Comparison of ENCODE assay signal across 1 cellular context in the genomic region with DNA sequence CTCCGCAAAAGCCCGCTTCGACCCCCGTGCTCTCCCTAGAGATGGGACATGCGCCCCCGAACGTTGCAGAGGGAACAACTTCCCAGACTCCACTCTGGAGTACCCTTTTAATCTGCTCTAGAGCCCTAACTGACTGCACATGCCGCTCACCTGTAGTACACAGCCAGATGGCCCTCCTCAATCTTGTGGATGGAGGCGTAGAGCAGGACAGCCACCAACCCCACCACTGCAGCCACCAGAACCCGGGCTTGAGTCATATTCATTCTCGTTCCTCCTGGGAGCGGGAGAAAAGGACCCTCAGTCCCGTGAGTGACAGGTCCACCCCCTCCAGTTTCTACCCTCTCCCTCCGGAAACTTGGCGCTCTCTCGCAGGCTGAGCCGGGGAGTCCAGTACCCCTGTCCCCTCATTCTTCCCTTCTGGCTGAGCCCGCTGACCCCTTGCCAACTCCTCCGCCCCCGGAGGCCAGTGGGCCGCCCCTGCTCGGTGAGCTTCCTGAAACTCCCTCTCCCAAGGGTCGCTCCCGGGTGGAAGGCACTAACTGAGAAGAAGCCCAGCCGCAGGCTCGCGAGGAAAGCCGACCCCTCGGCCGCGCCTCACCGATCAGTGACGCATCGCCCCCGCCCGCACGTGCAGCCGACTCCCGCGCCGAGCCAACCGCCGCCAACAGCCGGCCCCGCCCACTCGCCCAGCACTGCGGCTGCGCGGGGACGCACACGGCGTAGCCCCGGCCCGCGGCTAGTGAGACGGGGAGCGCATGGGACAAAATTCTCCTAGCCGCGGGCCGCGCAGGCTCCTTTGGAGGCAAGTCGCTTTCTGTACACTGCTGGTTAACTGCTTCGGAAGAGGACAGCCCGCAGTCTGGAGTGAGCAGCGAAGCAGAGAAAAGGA.
TF ChIP-seq lines count a peak whose summit lies in the region.

A gene (minus strand): TSS at position 666 of the 889 bp plus-strand sequence. CDS start 403 bp downstream, at position 263.

TF ChIP-seq in HepG2, 621 proteins besides CTCF, POLR2A, EP300 and RAD21 (continued from another document):
- TF ChIP-seq ZNF790 (CRISPR knock-in tag; IDR thresholded peaks at IDR 0.05; ENCODE audit: borderline replicate concordance) = 0 out of 2 replicates have a peak, but pooled peaks have one; percentile 62
- peak; percentile 84; the same call in 1 of the 2 replicates for TF ChIP-seq GFI1 (CRISPR knock-in tag; IDR thresholded peaks at IDR 0.05; ENCODE audit: borderline replicate concordance)
- peak; percentile 94 for TF ChIP-seq RFXAP (CRISPR knock-in tag; IDR thresholded peaks at IDR 0.05; ENCODE audit: borderline replicate concordance)
- no peak for TF ChIP-seq ZNF180 (CRISPR knock-in tag; IDR thresholded peaks at IDR 0.05; ENCODE audit: borderline replicate concordance, low read depth)
- TF ChIP-seq GATAD1 (CRISPR knock-in tag; IDR thresholded peaks at IDR 0.05) = peak; percentile 89
- peak; percentile 66; the same call in 1 of the 2 replicates for TF ChIP-seq ZNF564 (CRISPR knock-in tag; IDR thresholded peaks at IDR 0.05)
- TF ChIP-seq RORA (CRISPR knock-in tag; IDR thresholded peaks at IDR 0.05) = no peak
- peak; percentile 95 for TF ChIP-seq MYC (CRISPR knock-in tag; IDR thresholded peaks at IDR 0.05; ENCODE audit: borderline replicate concordance)
- TF ChIP-seq, protein P1, sequence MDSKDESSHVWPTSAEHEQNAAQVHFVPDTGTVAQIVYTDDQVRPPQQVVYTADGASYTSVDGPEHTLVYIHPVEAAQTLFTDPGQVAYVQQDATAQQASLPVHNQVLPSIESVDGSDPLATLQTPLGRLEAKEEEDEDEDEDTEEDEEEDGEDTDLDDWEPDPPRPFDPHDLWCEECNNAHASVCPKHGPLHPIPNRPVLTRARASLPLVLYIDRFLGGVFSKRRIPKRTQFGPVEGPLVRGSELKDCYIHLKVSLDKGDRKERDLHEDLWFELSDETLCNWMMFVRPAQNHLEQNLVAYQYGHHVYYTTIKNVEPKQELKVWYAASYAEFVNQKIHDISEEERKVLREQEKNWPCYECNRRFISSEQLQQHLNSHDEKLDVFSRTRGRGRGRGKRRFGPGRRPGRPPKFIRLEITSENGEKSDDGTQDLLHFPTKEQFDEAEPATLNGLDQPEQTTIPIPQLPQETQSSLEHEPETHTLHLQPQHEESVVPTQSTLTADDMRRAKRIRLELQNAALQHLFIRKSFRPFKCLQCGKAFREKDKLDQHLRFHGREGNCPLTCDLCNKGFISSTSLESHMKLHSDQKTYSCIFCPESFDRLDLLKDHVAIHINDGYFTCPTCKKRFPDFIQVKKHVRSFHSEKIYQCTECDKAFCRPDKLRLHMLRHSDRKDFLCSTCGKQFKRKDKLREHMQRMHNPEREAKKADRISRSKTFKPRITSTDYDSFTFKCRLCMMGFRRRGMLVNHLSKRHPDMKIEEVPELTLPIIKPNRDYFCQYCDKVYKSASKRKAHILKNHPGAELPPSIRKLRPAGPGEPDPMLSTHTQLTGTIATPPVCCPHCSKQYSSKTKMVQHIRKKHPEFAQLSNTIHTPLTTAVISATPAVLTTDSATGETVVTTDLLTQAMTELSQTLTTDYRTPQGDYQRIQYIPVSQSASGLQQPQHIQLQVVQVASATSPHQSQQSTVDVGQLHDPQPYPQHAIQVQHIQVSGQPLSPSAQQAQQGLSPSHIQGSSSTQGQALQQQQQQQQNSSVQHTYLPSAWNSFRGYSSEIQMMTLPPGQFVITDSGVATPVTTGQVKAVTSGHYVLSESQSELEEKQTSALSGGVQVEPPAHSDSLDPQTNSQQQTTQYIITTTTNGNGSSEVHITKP (CRISPR knock-in tag; IDR thresholded peaks at IDR 0.05; ENCODE audit: low read depth) = peak; percentile 19; the same call in 1 of the 2 replicates
- no peak; the same call in 1 of the 2 replicates for TF ChIP-seq FOXJ3 (CRISPR knock-in tag; IDR thresholded peaks at IDR 0.05; ENCODE audit: borderline replicate concordance)
- no peak for TF ChIP-seq HMG20B (CRISPR knock-in tag; conservative IDR thresholded peaks at IDR 0.05)
- TF ChIP-seq, protein P2, sequence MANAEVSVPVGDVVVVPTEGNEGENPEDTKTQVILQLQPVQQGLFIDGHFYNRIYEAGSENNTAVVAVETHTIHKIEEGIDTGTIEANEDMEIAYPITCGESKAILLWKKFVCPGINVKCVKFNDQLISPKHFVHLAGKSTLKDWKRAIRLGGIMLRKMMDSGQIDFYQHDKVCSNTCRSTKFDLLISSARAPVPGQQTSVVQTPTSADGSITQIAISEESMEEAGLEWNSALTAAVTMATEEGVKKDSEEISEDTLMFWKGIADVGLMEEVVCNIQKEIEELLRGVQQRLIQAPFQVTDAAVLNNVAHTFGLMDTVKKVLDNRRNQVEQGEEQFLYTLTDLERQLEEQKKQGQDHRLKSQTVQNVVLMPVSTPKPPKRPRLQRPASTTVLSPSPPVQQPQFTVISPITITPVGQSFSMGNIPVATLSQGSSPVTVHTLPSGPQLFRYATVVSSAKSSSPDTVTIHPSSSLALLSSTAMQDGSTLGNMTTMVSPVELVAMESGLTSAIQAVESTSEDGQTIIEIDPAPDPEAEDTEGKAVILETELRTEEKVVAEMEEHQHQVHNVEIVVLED (CRISPR knock-in tag; IDR thresholded peaks at IDR 0.05; ENCODE audit: borderline replicate concordance) = peak; percentile 98
- no peak for TF ChIP-seq RBM22 (optimal IDR thresholded peaks at IDR 0.05; ENCODE audit: low read length)
- TF ChIP-seq FOXK2 (IDR thresholded peaks at IDR 0.05) = no peak
- peak; percentile 83; the same call in 1 of the 2 replicates for TF ChIP-seq ZNF616 (CRISPR knock-in tag; IDR thresholded peaks at IDR 0.05; ENCODE audit: low read depth)
- peak; percentile 81 for TF ChIP-seq ZNF331 (CRISPR knock-in tag; IDR thresholded peaks at IDR 0.05)
- no peak for TF ChIP-seq CENPX (CRISPR knock-in tag; IDR thresholded peaks at IDR 0.05)
- TF ChIP-seq SUZ12 (IDR thresholded peaks at IDR 0.05; ENCODE audit: low read depth, low read length) = no peak
- TF ChIP-seq, protein P3, sequence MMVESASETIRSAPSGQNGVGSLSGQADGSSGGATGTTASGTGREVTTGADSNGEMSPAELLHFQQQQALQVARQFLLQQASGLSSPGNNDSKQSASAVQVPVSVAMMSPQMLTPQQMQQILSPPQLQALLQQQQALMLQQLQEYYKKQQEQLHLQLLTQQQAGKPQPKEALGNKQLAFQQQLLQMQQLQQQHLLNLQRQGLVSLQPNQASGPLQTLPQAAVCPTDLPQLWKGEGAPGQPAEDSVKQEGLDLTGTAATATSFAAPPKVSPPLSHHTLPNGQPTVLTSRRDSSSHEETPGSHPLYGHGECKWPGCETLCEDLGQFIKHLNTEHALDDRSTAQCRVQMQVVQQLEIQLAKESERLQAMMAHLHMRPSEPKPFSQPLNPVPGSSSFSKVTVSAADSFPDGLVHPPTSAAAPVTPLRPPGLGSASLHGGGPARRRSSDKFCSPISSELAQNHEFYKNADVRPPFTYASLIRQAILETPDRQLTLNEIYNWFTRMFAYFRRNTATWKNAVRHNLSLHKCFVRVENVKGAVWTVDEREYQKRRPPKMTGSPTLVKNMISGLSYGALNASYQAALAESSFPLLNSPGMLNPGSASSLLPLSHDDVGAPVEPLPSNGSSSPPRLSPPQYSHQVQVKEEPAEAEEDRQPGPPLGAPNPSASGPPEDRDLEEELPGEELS (CRISPR knock-in tag; IDR thresholded peaks at IDR 0.05) = peak; percentile 63; the same call in 1 of the 2 replicates
- TF ChIP-seq, protein P4, sequence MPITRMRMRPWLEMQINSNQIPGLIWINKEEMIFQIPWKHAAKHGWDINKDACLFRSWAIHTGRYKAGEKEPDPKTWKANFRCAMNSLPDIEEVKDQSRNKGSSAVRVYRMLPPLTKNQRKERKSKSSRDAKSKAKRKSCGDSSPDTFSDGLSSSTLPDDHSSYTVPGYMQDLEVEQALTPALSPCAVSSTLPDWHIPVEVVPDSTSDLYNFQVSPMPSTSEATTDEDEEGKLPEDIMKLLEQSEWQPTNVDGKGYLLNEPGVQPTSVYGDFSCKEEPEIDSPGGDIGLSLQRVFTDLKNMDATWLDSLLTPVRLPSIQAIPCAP (CRISPR knock-in tag; IDR thresholded peaks at IDR 0.05; ENCODE audit: low read depth) = no peak
- TF ChIP-seq, protein P5, sequence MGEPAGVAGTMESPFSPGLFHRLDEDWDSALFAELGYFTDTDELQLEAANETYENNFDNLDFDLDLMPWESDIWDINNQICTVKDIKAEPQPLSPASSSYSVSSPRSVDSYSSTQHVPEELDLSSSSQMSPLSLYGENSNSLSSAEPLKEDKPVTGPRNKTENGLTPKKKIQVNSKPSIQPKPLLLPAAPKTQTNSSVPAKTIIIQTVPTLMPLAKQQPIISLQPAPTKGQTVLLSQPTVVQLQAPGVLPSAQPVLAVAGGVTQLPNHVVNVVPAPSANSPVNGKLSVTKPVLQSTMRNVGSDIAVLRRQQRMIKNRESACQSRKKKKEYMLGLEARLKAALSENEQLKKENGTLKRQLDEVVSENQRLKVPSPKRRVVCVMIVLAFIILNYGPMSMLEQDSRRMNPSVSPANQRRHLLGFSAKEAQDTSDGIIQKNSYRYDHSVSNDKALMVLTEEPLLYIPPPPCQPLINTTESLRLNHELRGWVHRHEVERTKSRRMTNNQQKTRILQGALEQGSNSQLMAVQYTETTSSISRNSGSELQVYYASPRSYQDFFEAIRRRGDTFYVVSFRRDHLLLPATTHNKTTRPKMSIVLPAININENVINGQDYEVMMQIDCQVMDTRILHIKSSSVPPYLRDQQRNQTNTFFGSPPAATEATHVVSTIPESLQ (CRISPR knock-in tag; conservative IDR thresholded peaks at IDR 0.05) = 0 out of 2 replicates have a peak, but pooled peaks have one; percentile 34
- TF ChIP-seq KMT2B (CRISPR knock-in tag; IDR thresholded peaks at IDR 0.05) = peak; percentile 92
- peak; percentile 80 for TF ChIP-seq FOSL2 (CRISPR knock-in tag; IDR thresholded peaks at IDR 0.05)
- no peak; the same call in 1 of the 2 replicates for TF ChIP-seq ZNF264 (CRISPR knock-in tag; IDR thresholded peaks at IDR 0.05)
- TF ChIP-seq, protein P6, sequence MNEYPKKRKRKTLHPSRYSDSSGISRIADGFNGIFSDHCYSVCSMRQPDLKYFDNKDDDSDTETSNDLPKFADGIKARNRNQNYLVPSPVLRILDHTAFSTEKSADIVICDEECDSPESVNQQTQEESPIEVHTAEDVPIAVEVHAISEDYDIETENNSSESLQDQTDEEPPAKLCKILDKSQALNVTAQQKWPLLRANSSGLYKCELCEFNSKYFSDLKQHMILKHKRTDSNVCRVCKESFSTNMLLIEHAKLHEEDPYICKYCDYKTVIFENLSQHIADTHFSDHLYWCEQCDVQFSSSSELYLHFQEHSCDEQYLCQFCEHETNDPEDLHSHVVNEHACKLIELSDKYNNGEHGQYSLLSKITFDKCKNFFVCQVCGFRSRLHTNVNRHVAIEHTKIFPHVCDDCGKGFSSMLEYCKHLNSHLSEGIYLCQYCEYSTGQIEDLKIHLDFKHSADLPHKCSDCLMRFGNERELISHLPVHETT (CRISPR knock-in tag; conservative IDR thresholded peaks at IDR 0.05) = peak; percentile 78
- TF ChIP-seq DNMT3B (CRISPR knock-in tag; conservative IDR thresholded peaks at IDR 0.05) = no peak
- peak; percentile 64; the same call in 1 of the 2 replicates for TF ChIP-seq CREB1 (IDR thresholded peaks at IDR 0.05)
- no peak for TF ChIP-seq CREB1 (CRISPR knock-in tag; IDR thresholded peaks at IDR 0.05)
- TF ChIP-seq, protein P7, sequence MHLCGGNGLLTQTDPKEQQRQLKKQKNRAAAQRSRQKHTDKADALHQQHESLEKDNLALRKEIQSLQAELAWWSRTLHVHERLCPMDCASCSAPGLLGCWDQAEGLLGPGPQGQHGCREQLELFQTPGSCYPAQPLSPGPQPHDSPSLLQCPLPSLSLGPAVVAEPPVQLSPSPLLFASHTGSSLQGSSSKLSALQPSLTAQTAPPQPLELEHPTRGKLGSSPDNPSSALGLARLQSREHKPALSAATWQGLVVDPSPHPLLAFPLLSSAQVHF (CRISPR knock-in tag; IDR thresholded peaks at IDR 0.05) = peak; percentile 97
- no peak for TF ChIP-seq SMARCC2 (IDR thresholded peaks at IDR 0.05)
- no peak for TF ChIP-seq SMC3 (IDR thresholded peaks at IDR 0.05; ENCODE audit: low read length)
- TF ChIP-seq RELA (CRISPR knock-in tag; IDR thresholded peaks at IDR 0.05) = peak; percentile 89; the same call in 1 of the 2 replicates
- TF ChIP-seq ZNF550 (CRISPR knock-in tag; IDR thresholded peaks at IDR 0.05; ENCODE audit: borderline replicate concordance) = no peak
- TF ChIP-seq ZNF547 (CRISPR knock-in tag; IDR thresholded peaks at IDR 0.05) = peak; percentile 82; the same call in 1 of the 2 replicates
- TF ChIP-seq MED13 (CRISPR knock-in tag; IDR thresholded peaks at IDR 0.05) = peak; percentile 58; the same call in 1 of the 2 replicates
- no peak for TF ChIP-seq NR2F2 (IDR thresholded peaks at IDR 0.05; ENCODE audit: borderline replicate concordance, low read depth)
- TF ChIP-seq HOXA9 (CRISPR knock-in tag; IDR thresholded peaks at IDR 0.05; ENCODE audit: borderline replicate concordance) = peak; percentile 96
